ENCODE assay signal across 9 cellular contexts in the genomic region with DNA sequence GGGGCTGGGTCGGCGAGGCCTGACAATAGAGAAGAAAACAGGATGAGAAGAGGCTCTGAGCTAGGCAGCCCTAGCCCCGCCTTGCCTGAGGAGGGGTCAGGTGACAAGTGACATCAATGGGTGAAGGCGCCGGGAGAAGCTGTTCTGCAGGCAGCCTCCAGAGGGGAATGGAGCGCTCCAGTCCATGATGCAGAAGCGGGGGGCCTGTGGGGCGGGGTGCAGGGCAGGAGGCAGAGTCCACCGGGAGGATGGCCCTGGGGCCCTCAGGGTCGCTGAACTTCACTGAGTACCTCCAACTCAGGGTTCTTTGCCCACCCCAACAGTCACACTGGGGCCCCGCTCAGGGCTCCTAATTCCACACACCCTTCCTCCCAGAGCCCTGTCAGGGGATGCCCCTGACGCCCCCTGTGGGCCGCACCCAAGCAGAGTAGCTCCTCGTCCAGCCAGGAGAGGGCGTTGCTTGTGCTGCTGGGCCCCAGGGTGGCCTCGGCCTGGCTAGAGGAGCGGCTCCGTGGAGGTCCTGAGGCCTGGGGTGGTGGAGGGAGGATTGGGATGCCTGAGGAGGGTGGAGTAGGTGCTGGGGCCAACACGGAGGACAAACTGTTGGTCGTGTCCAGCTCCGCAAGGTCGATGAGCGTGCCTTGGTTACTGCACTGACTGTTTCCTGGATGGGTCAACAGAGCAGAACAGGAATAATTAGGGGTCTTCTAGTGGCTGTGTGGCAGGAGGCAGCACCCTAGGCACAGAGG. TPM values are rescaled to one million over a fixed set of nuclear protein-coding genes. Genes with fewer than 3 reads are reported as not detected.
DNase-seq lines count a peak whose midpoint lies in the region; ATAC-seq, FAIRE-seq and TF ChIP-seq lines count a peak whose summit lies in the region.
"Had no signal": no experiment of that assay in that cellular context is flagged by ENCODE, and none has a peak within 500 bp of the region (broad histone marks: within the 10 kb centered on the region; RNA-seq: fewer than 3 reads in every experiment).

No MANE protein-coding gene starts in this region.

- peaks cover 29% of the 10 kb centered on the region for H3K4me1 ChIP-seq in CD8-positive, alpha-beta memory T cell (ENCODE audit: insufficient read depth, low read length)
- H3K4me1 ChIP-seq in ascending aorta (no peaks in the 10 kb centered on the region), suprapubic skin (peaks cover 30% of the 10 kb centered on the region)

- WGBS in suprapubic skin: 75% methylated on average over 16 of the region's 23 CpGs

- H3K9me3 ChIP-seq in CD8-positive, alpha-beta memory T cell (ENCODE audit: low read length): no peaks in the 10 kb centered on the region
- H3K9me3 ChIP-seq in ascending aorta: no peaks in the 10 kb centered on the region
- no peaks in the 10 kb centered on the region for H3K9me3 ChIP-seq in suprapubic skin

- no peak for FAIRE-seq in HTR-8/SVneo (lab: Jason Lieb, UNC)

- H3K4me1 Mint-ChIP-seq in CD8-positive, alpha-beta memory T cell: peaks cover 32 to 48% (median 36%) of the 10 kb centered on the region in 3 donors

- DNase-seq in CD8-positive, alpha-beta memory T cell: peak in 2 of 5 donors; percentile 27 to 57
- DNase-seq in HTR-8/SVneo (ENCODE audit: insufficient read length, low spot score) (peak; percentile 41), SHP77 (lab: John Stamatoyannopoulos, UW) (peak; percentile 46 to 58), ascending aorta (ENCODE audit: low spot score in 2 of 2) (no peak), left lobe of liver (ENCODE audit: low spot score) (no peak), suprapubic skin (ENCODE audit: low spot score in 2 of 2) (no peak), GOT3 (lab: John Stamatoyannopoulos, UW) (no peak), NCI-H128 (lab: John Stamatoyannopoulos, UW; ENCODE audit: unreplicated experiment) (no peak)

- no peaks in the 10 kb centered on the region for H3K9me3 Mint-ChIP-seq in CD8-positive, alpha-beta memory T cell

- no peaks in the 10 kb centered on the region for H3K27me3 ChIP-seq in CD8-positive, alpha-beta memory T cell (ENCODE audit: insufficient read depth, low read length, poor library complexity, severe bottlenecking)
- H3K27me3 ChIP-seq in ascending aorta (no peaks in the 10 kb centered on the region), suprapubic skin (no peaks in the 10 kb centered on the region)

- H3K27ac ChIP-seq in CD8-positive, alpha-beta memory T cell (ENCODE audit: low read depth, low read length): no peak overlapping the region
- H3K27ac ChIP-seq in ascending aorta: peak overlapping the region; percentile 39 to 56
- peak overlapping the region; percentile 51 for H3K27ac ChIP-seq in suprapubic skin
- H3K27ac ChIP-seq: SK-N-MC had no signal

- peak overlapping the region; percentile 17 to 99 (median 80) for H3K27ac Mint-ChIP-seq in CD8-positive, alpha-beta memory T cell

- TF ChIP-seq POLR2A in suprapubic skin (IDR thresholded peaks at IDR 0.05): no peak

- TF ChIP-seq CTCF in ascending aorta (IDR thresholded peaks at IDR 0.05) (peak; percentile 4 to 43 (median 17)), suprapubic skin (IDR thresholded peaks at IDR 0.05) (peak in 1 of 2 donors; percentile 49)

- intact Hi-C loops in ascending aorta (cut with DNase I): no loop called here

- CTCF ChIA-PET in CD8-positive, alpha-beta memory T cell (lab: Charles Lee): interaction anchor here (0.6 to 3.6 kb wide), 9 partner anchors 10 to 126 kb away, joined by 3 to 20 read pairs (median 5); a partner anchor contains a TSS

- no peak for TF ChIP-seq EP300 in suprapubic skin (IDR thresholded peaks at IDR 0.05)

- H3K27me3 Mint-ChIP-seq in CD8-positive, alpha-beta memory T cell: no peaks in the 10 kb centered on the region

- peaks cover 3 to 96% (median 23%) of the 10 kb centered on the region in 3 donors for H3K36me3 Mint-ChIP-seq in CD8-positive, alpha-beta memory T cell

- H3K36me3 ChIP-seq in CD8-positive, alpha-beta memory T cell (ENCODE audit: insufficient read depth, low read length): peaks cover 61% of the 10 kb centered on the region
- H3K36me3 ChIP-seq in ascending aorta (peaks cover 88 to 96% of the 10 kb centered on the region in 2 donors), suprapubic skin (peaks cover 99% of the 10 kb centered on the region)

- peak; percentile 25 for ATAC-seq in left lobe of liver

- peak overlapping the region in 1 of 7 donors; percentile 79 for H3K4me3 Mint-ChIP-seq in CD8-positive, alpha-beta memory T cell

- no peak overlapping the region for H3K4me3 ChIP-seq in CD8-positive, alpha-beta memory T cell (ENCODE audit: low read length)
- H3K4me3 ChIP-seq in ascending aorta (no peak overlapping the region), suprapubic skin (no peak overlapping the region)
- H3K4me3 ChIP-seq: SK-N-MC had no signal

- POLR2A ChIA-PET in CD8-positive, alpha-beta memory T cell (lab: Charles Lee): interaction anchor here (1.1 to 2.2 kb wide), 2 partner anchors 30 to 126 kb away, joined by 3 to 6 read pairs; a partner anchor contains a TSS

RNA-seq across cellular contexts. Expression of a gene that starts 20.8 kb away (rescaled TPM):
- total RNA-seq in CD8-positive, alpha-beta memory T cell: 10 to 100 TPM; 73.2 to 75.1 TPM
- polyA plus RNA-seq in CD8-positive, alpha-beta memory T cell: 17.6 TPM
- total RNA-seq in ascending aorta (84.6 TPM), left lobe of liver (17.9 TPM), suprapubic skin (10 to 100 TPM; 27.0 to 68.8 (median 35.3) TPM)

RNA-seq across cellular contexts. Expression of a gene that starts 21.1 kb away (rescaled TPM):
- total RNA-seq in CD8-positive, alpha-beta memory T cell: 100 to 1,000 TPM; 101 to 102 TPM
- 123 TPM for polyA plus RNA-seq in CD8-positive, alpha-beta memory T cell
- total RNA-seq in ascending aorta (24.1 TPM), left lobe of liver (36.1 TPM), suprapubic skin (10 to 100 TPM; 19.2 to 36.4 (median 29.0) TPM)

RNA-seq across cellular contexts. Expression of a gene that starts 30.5 kb away (rescaled TPM):
- 10 to 100 TPM; 38.5 to 40.4 TPM for total RNA-seq in CD8-positive, alpha-beta memory T cell
- 108 TPM for polyA plus RNA-seq in CD8-positive, alpha-beta memory T cell
- total RNA-seq in ascending aorta (32.4 TPM), left lobe of liver (7.7 TPM), suprapubic skin (10 to 100 TPM; 24.2 to 44.1 (median 30.6) TPM)

RNA-seq across cellular contexts. Expression of a gene that starts 35.1 kb away (rescaled TPM):
- total RNA-seq in CD8-positive, alpha-beta memory T cell: 100 to 1,000 TPM; 147 to 152 TPM
- 39.0 TPM for polyA plus RNA-seq in CD8-positive, alpha-beta memory T cell
- total RNA-seq in ascending aorta: 38.1 TPM
- total RNA-seq in left lobe of liver: 33.8 TPM
- 10 to 100 TPM; 27.3 to 71.7 (median 33.0) TPM for total RNA-seq in suprapubic skin

RNA-seq across cellular contexts. Expression of a gene that starts 48.7 kb away (rescaled TPM):
- 100 to 1,000 TPM; 119 to 126 TPM for total RNA-seq in CD8-positive, alpha-beta memory T cell
- polyA plus RNA-seq in CD8-positive, alpha-beta memory T cell: 15.5 TPM
- 1.3 TPM for total RNA-seq in ascending aorta
- 3.6 TPM for total RNA-seq in left lobe of liver
- 10 to 100 TPM in 2 of 4 donors, 1 to 10 TPM in 2; 6.1 to 14.4 (median 10.1) TPM for total RNA-seq in suprapubic skin

Comparison
In these comparisons a context has a peak if more than half of its experiments do, and no peak if none do; other contexts are left out.
1. DNase-seq: peak in HTR-8/SVneo (single experiment) and SHP77 (2 of 2); none in ascending aorta (0 of 2), left lobe of liver (single experiment), suprapubic skin (0 of 2), GOT3 (single experiment) and NCI-H128 (single experiment).